5 cellular contexts compared by ENCODE assay signal in genomic region chr3:46402902-46403301, GRCh38. TPM values are rescaled to one million over a fixed set of nuclear protein-coding genes. Genes with fewer than 3 reads are reported as not detected.
"Had no signal": no experiment of that assay in that cellular context is flagged by ENCODE, and none has a peak within 500 bp of the region (broad histone marks: within the 10 kb centered on the region; RNA-seq: fewer than 3 reads in every experiment).

No MANE protein-coding gene starts in this region.

RNA-seq across cellular contexts. Expression of gene CCRL2, which starts 4.2 kb away (rescaled TPM):
- total RNA-seq: HepG2 had no signal
- polyA plus RNA-seq: HepG2 had no signal

RNA-seq across cellular contexts. Expression of gene CCR5, which starts 32.2 kb away (rescaled TPM):
- total RNA-seq: HepG2, HT-29, HT1080, IMR-90 had no signal
- polyA plus RNA-seq: HepG2, IgD-negative memory B cell, IMR-90 had no signal

RNA-seq across cellular contexts. Expression of gene CCR2, which starts 49.0 kb away (rescaled TPM):
- total RNA-seq: HepG2, HT-29, HT1080, IMR-90 had no signal
- polyA plus RNA-seq: HepG2, IMR-90 had no signal
